14 cellular contexts compared by ENCODE assay signal in the genomic region with DNA sequence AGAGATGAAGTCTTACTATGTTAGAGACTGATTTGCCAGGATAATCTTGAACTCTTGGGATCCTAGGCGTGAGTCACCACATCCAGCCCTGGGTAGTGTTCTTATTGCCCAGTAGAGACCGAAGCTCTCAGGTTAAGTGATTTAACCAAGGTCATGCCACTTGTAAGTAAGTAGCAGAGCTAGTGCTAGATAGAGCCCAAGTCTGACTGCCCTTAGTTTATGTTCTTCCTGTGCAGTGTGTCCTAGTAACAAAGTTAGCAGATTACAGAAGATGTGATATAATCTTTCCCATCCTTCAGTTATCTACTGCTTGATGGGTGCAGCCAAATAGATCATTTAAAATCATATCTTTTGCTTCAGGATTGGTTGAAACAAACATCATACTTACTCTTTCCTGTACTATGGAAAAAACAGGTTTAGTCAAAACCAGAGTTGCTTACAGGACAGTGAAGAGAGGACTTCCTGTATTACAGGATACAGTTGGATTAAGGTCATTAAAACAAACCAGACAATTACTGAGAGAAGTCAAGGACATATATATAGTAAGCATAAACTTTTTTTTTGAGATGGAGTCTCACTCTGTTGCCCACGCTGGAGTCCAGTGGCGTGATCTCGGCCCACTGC. TPM values are rescaled to one million over a fixed set of nuclear protein-coding genes. Genes with fewer than 3 reads are reported as not detected.
DNase-seq lines count a peak whose midpoint lies in the region; ATAC-seq and TF ChIP-seq lines count a peak whose summit lies in the region.
"Had no signal": no experiment of that assay in that cellular context is flagged by ENCODE, and none has a peak within 500 bp of the region (broad histone marks: within the 10 kb centered on the region; RNA-seq: fewer than 3 reads in every experiment).

No MANE protein-coding gene starts in this region.

- H3K27me3 ChIP-seq in left lung (no peaks in the 10 kb centered on the region), foreskin keratinocyte (no peaks in the 10 kb centered on the region)

- no peaks in the 10 kb centered on the region for H3K27me3 Mint-ChIP-seq in activated naive CD4-positive, alpha-beta T cell treated with anti-CD3 and anti-CD28 coated beads, Interleukin-2, amount 10 ng/mL, durations not matched to agents 7 days and 5 days
- no peaks in the 10 kb centered on the region for H3K27me3 Mint-ChIP-seq in activated CD8-positive, alpha-beta T cell treated with anti-CD3 and anti-CD28 coated beads, Interleukin-2, amount 10 ng/mL, durations not matched to agents 7 days and 5 days (ENCODE audit: low read depth)
- H3K27me3 Mint-ChIP-seq in type B pancreatic cell: no peaks in the 10 kb centered on the region

- peaks cover 51% of the 10 kb centered on the region for H3K4me1 Mint-ChIP-seq in activated naive CD4-positive, alpha-beta T cell treated with anti-CD3 and anti-CD28 coated beads, Interleukin-2, amount 10 ng/mL, durations not matched to agents 7 days and 5 days
- H3K4me1 Mint-ChIP-seq in activated CD8-positive, alpha-beta T cell treated with anti-CD3 and anti-CD28 coated beads, Interleukin-2, amount 10 ng/mL, durations not matched to agents 7 days and 5 days (ENCODE audit: low read depth): peaks cover 51% of the 10 kb centered on the region
- peaks cover 11% of the 10 kb centered on the region for H3K4me1 Mint-ChIP-seq in type B pancreatic cell (ENCODE audit: unreplicated experiment)

- no peak for DNase-seq in activated naive CD4-positive, alpha-beta T cell treated with anti-CD3 and anti-CD28 coated beads, Interleukin-2, amount 10 ng/mL, durations not matched to agents 7 days and 5 days
- DNase-seq in activated naive CD4-positive, alpha-beta T cell (lab: John Stamatoyannopoulos, UW): no peak
- DNase-seq in activated CD8-positive, alpha-beta T cell treated with anti-CD3 and anti-CD28 coated beads, Interleukin-2, amount 10 ng/mL, durations not matched to agents 7 days and 5 days: no peak
- DNase-seq in left lung (no peak), type B pancreatic cell (ENCODE audit: extremely low spot score, unreplicated experiment) (no peak), foreskin keratinocyte (no peak)
- DNase-seq: KG1, NCI-H1436 treated with DMSO at 0.1 percent for 48 hours, NCI-H526 had no signal

- ATAC-seq in activated CD8-positive, alpha-beta T cell treated with anti-CD3 and anti-CD28 coated beads, Interleukin-2, amount 10 ng/mL, durations not matched to agents 7 days and 5 days: peak; percentile 77
- peak; percentile 63 for ATAC-seq in left lung
- no peak for ATAC-seq in HG03520 (IDR thresholded peaks at IDR 0.05; ENCODE audit: unreplicated experiment)
- no peak for ATAC-seq in foreskin keratinocyte
- no peak for ATAC-seq in HG03342 (IDR thresholded peaks at IDR 0.05; ENCODE audit: unreplicated experiment)

- H3K4me1 ChIP-seq in left lung (peaks cover 7 to 56% of the 10 kb centered on the region in 2 donors), foreskin keratinocyte (no peaks in the 10 kb centered on the region)
- H3K4me1 ChIP-seq: HAP-1 had no signal

- H3K4me3 ChIP-seq in left lung: no peak overlapping the region
- H3K4me3 ChIP-seq: HAP-1, skin epidermis had no signal

- H3K36me3 ChIP-seq in left lung: peaks cover 0 to 41% of the 10 kb centered on the region in 2 donors

- intact Hi-C loops in left lung (cut with DNase I): no loop called here

- POLR2A ChIA-PET in activated CD8-positive, alpha-beta T cell treated with anti-CD3 and anti-CD28 coated beads, Interleukin-2, amount 10 ng/mL, durations not matched to agents 7 days and 5 days (lab: Charles Lee): interaction anchor here (0.7 to 1.0 kb wide), 2 partner anchors 8 to 10 kb away, joined by 3 to 4 read pairs; no protein-coding TSS in a partner anchor

- TF ChIP-seq CTCF in left lung (IDR thresholded peaks at IDR 0.05): no peak
- TF ChIP-seq CTCF in type B pancreatic cell (conservative IDR thresholded peaks at IDR 0.05): no peak
- no peak for TF ChIP-seq CTCF in foreskin keratinocyte (conservative IDR thresholded peaks at IDR 0.05)

- no peaks in the 10 kb centered on the region for H3K9me3 ChIP-seq in left lung
- H3K9me3 ChIP-seq: HAP-1 had no signal

- peak overlapping the region; percentile 78 for H3K27ac Mint-ChIP-seq in activated naive CD4-positive, alpha-beta T cell treated with anti-CD3 and anti-CD28 coated beads, Interleukin-2, amount 10 ng/mL, durations not matched to agents 7 days and 5 days
- peak overlapping the region; percentile 83 for H3K27ac Mint-ChIP-seq in activated CD8-positive, alpha-beta T cell treated with anti-CD3 and anti-CD28 coated beads, Interleukin-2, amount 10 ng/mL, durations not matched to agents 7 days and 5 days
- H3K27ac Mint-ChIP-seq in type B pancreatic cell: peak overlapping the region; percentile 60

- H3K4me3 Mint-ChIP-seq in activated naive CD4-positive, alpha-beta T cell treated with anti-CD3 and anti-CD28 coated beads, Interleukin-2, amount 10 ng/mL, durations not matched to agents 7 days and 5 days: no peak overlapping the region
- no peak overlapping the region for H3K4me3 Mint-ChIP-seq in activated CD8-positive, alpha-beta T cell treated with anti-CD3 and anti-CD28 coated beads, Interleukin-2, amount 10 ng/mL, durations not matched to agents 7 days and 5 days
- no peak overlapping the region for H3K4me3 Mint-ChIP-seq in type B pancreatic cell

- H3K9me3 Mint-ChIP-seq in activated naive CD4-positive, alpha-beta T cell treated with anti-CD3 and anti-CD28 coated beads, Interleukin-2, amount 10 ng/mL, durations not matched to agents 7 days and 5 days: no peaks in the 10 kb centered on the region
- H3K9me3 Mint-ChIP-seq in activated CD8-positive, alpha-beta T cell treated with anti-CD3 and anti-CD28 coated beads, Interleukin-2, amount 10 ng/mL, durations not matched to agents 7 days and 5 days (ENCODE audit: insufficient read depth): no peaks in the 10 kb centered on the region
- no peaks in the 10 kb centered on the region for H3K9me3 Mint-ChIP-seq in type B pancreatic cell

- CTCF ChIA-PET in activated naive CD4-positive, alpha-beta T cell treated with anti-CD3 and anti-CD28 coated beads, Interleukin-2, amount 10 ng/mL, durations not matched to agents 7 days and 5 days (lab: Charles Lee): interaction anchor here (1.8 kb wide), 1 partner anchor 12 kb away, joined by 4 read pairs; no protein-coding TSS in a partner anchor
- CTCF ChIA-PET in activated CD8-positive, alpha-beta T cell treated with anti-CD3 and anti-CD28 coated beads, Interleukin-2, amount 10 ng/mL, durations not matched to agents 7 days and 5 days (lab: Charles Lee): interaction anchor here (0.6 to 1.3 kb wide), 2 partner anchors 144 to 216 kb away, joined by 3 read pairs; no protein-coding TSS in a partner anchor

- H3K36me3 Mint-ChIP-seq in activated naive CD4-positive, alpha-beta T cell treated with anti-CD3 and anti-CD28 coated beads, Interleukin-2, amount 10 ng/mL, durations not matched to agents 7 days and 5 days: peaks cover 68% of the 10 kb centered on the region
- H3K36me3 Mint-ChIP-seq in activated CD8-positive, alpha-beta T cell treated with anti-CD3 and anti-CD28 coated beads, Interleukin-2, amount 10 ng/mL, durations not matched to agents 7 days and 5 days (ENCODE audit: low read depth): peaks cover 71% of the 10 kb centered on the region
- H3K36me3 Mint-ChIP-seq in type B pancreatic cell: peaks cover 16% of the 10 kb centered on the region

- H3K27ac ChIP-seq in left lung (no peak overlapping the region), foreskin keratinocyte (no peak overlapping the region)
- H3K27ac ChIP-seq: HL-60, skin epidermis had no signal

RNA-seq across cellular contexts. Expression of a gene that starts 9.5 kb away (rescaled TPM):
- total RNA-seq in activated CD8-positive, alpha-beta T cell treated with anti-CD3 and anti-CD28 coated beads, Interleukin-2, amount 10 ng/mL, durations not matched to agents 7 days and 5 days: 100 to 1,000 TPM in 1 of 2 experiments, 10 to 100 TPM in 1; 90.0 to 103 TPM
- total RNA-seq in left lung: 10 to 100 TPM; 41.2 to 41.3 TPM
- 57.4 and 83.4 TPM in 2 replicates for total RNA-seq in type B pancreatic cell (ENCODE audit: low replicate concordance)
- total RNA-seq in foreskin keratinocyte: 14.1 and 15.9 TPM in 2 replicates
- 12.6 and 13.8 TPM in 2 replicates for polyA plus RNA-seq in foreskin keratinocyte

RNA-seq across cellular contexts. Expression of a gene that starts 14.8 kb away (rescaled TPM):
- total RNA-seq in activated CD8-positive, alpha-beta T cell treated with anti-CD3 and anti-CD28 coated beads, Interleukin-2, amount 10 ng/mL, durations not matched to agents 7 days and 5 days: 100 to 1,000 TPM; 228 to 235 TPM
- 100 to 1,000 TPM; 188 to 228 TPM for total RNA-seq in left lung
- total RNA-seq in type B pancreatic cell (ENCODE audit: low replicate concordance): 153 and 183 TPM in 2 replicates
- total RNA-seq in foreskin keratinocyte: 213 and 216 TPM in 2 replicates
- polyA plus RNA-seq in foreskin keratinocyte: 177 and 188 TPM in 2 replicates

RNA-seq across cellular contexts. Expression of a gene that starts 59.9 kb away (rescaled TPM):
- total RNA-seq in activated CD8-positive, alpha-beta T cell treated with anti-CD3 and anti-CD28 coated beads, Interleukin-2, amount 10 ng/mL, durations not matched to agents 7 days and 5 days: 10 to 100 TPM; 20.2 to 20.3 TPM
- total RNA-seq in left lung: 10 to 100 TPM; 18.1 to 18.6 TPM
- 42.8 and 58.2 TPM in 2 replicates for total RNA-seq in type B pancreatic cell (ENCODE audit: low replicate concordance)
- total RNA-seq in foreskin keratinocyte: 51.1 and 53.5 TPM in 2 replicates
- polyA plus RNA-seq in foreskin keratinocyte: 53.1 and 57.7 TPM in 2 replicates

Comparison
In these comparisons a context has a peak if more than half of its experiments do, and no peak if none do; other contexts are left out.
1. ATAC-seq: peak in activated CD8-positive, alpha-beta T cell treated with anti-CD3 and anti-CD28 coated beads, Interleukin-2, amount 10 ng/mL, durations not matched to agents 7 days and 5 days (single experiment) and left lung (single experiment); none in HG03520 (single experiment), foreskin keratinocyte (single experiment) and HG03342 (single experiment).
2. Peak in every context shown above with its lines, with median percentiles within 50 percentile points of each other: H3K27ac Mint-ChIP-seq.